ENCODE assay signal across 10 cellular contexts in the genomic region with DNA sequence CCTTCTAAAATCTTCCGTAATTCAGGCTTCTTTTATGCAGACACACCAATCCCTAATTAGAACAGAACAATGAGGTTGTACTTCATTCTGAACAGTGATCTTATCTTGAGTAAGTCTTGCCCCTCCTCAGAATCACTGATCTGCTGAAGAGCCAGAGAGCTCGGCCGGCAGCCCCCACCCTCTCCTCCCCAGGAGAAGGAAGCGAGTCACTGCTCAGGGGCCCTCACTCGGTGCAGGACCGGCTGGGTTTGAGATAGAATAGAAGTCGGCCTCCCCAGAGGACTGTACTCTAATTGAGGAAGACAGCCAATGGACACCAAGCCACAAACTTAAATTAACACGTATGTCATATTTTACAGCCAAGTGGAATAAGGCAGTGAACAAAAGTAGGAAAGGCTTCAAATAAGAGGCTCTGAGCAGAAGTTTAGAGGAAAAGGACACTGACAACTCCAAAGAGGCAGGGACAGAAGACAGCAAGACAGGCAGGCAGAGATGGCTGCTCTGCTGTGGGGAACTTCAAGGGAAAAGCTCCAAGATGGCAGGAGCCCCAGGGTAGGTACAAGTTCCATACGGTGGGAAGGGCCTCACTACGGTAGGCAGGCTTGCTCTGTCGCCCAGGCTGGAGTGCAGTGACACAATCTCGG. TPM values are rescaled to one million over a fixed set of nuclear protein-coding genes. Genes with fewer than 3 reads are reported as not detected.
DNase-seq lines count a peak whose midpoint lies in the region; ATAC-seq, FAIRE-seq and TF ChIP-seq lines count a peak whose summit lies in the region.
"Had no signal": no experiment of that assay in that cellular context is flagged by ENCODE, and none has a peak within 500 bp of the region (broad histone marks: within the 10 kb centered on the region; RNA-seq: fewer than 3 reads in every experiment).

No MANE protein-coding gene starts in this region.

- no peak overlapping the region for H2AFZ ChIP-seq in astrocyte (ENCODE audit: low read depth, low read length)

- H3K27ac Mint-ChIP-seq in CD8-positive, alpha-beta memory T cell = peak overlapping the region in 6 of 8 donors; percentile 5 to 70 (median 38)
- peak overlapping the region; percentile 32 to 87 (median 49) for H3K27ac Mint-ChIP-seq in IgD-negative memory B cell
- peak overlapping the region; percentile 73 for H3K27ac Mint-ChIP-seq in astrocyte (ENCODE audit: unreplicated experiment)
- H3K27ac Mint-ChIP-seq in naive B cell = peak overlapping the region; percentile 6 to 97 (median 88)

- no peak overlapping the region for H3K27ac ChIP-seq in CD8-positive, alpha-beta memory T cell (ENCODE audit: low read depth, low read length)
- no peak overlapping the region for H3K27ac ChIP-seq in astrocyte (ENCODE audit: low read depth, low read length)

- peaks cover 89 to 99% (median 96%) of the 10 kb centered on the region in 3 donors for H3K4me1 Mint-ChIP-seq in CD8-positive, alpha-beta memory T cell
- H3K4me1 Mint-ChIP-seq in IgD-negative memory B cell = peaks cover 68 to 80% (median 76%) of the 10 kb centered on the region in 3 donors
- peaks cover 40% of the 10 kb centered on the region for H3K4me1 Mint-ChIP-seq in astrocyte (ENCODE audit: low read depth, unreplicated experiment)
- H3K4me1 Mint-ChIP-seq in naive B cell = peaks cover 68 to 98% (median 89%) of the 10 kb centered on the region in 3 donors

- H3K79me2 ChIP-seq in astrocyte (ENCODE audit: insufficient read depth, low read length) = peaks cover 100% of the 10 kb centered on the region

- H3K4me2 ChIP-seq in astrocyte (ENCODE audit: low read length) = peak overlapping the region; percentile 51

- H4K20me1 ChIP-seq in astrocyte (ENCODE audit: insufficient read depth, low read length) = peaks cover 100% of the 10 kb centered on the region

- no peaks in the 10 kb centered on the region for H3K9me3 Mint-ChIP-seq in CD8-positive, alpha-beta memory T cell
- no peaks in the 10 kb centered on the region for H3K9me3 Mint-ChIP-seq in IgD-negative memory B cell
- no peaks in the 10 kb centered on the region for H3K9me3 Mint-ChIP-seq in astrocyte (ENCODE audit: unreplicated experiment)
- no peaks in the 10 kb centered on the region for H3K9me3 Mint-ChIP-seq in naive B cell

- H3K9ac ChIP-seq in astrocyte (ENCODE audit: low read length) = no peak overlapping the region

- CTCF ChIA-PET in CD8-positive, alpha-beta memory T cell (lab: Charles Lee) = interaction anchor here (1.2 to 1.4 kb wide), 4 partner anchors 10 to 392 kb away, joined by 3 to 5 read pairs (median 4); no protein-coding TSS in a partner anchor

- no peak for FAIRE-seq in astrocyte (lab: Jason Lieb, UNC)
- FAIRE-seq: kidney had no signal

- H3K36me3 ChIP-seq in CD8-positive, alpha-beta memory T cell (ENCODE audit: insufficient read depth, low read length) = no peaks in the 10 kb centered on the region
- no peaks in the 10 kb centered on the region for H3K36me3 ChIP-seq in astrocyte (ENCODE audit: insufficient read depth, low read length)

- peak overlapping the region in 4 of 7 donors; percentile 3 to 80 (median 44) for H3K4me3 Mint-ChIP-seq in CD8-positive, alpha-beta memory T cell
- peak overlapping the region in 3 of 4 donors; percentile 7 to 82 (median 80) for H3K4me3 Mint-ChIP-seq in IgD-negative memory B cell
- peak overlapping the region; percentile 29 for H3K4me3 Mint-ChIP-seq in astrocyte (ENCODE audit: unreplicated experiment)
- H3K4me3 Mint-ChIP-seq in naive B cell = peak overlapping the region; percentile 36 to 89 (median 76)

- H3K9me3 ChIP-seq in CD8-positive, alpha-beta memory T cell (ENCODE audit: low read length) = no peaks in the 10 kb centered on the region
- H3K9me3 ChIP-seq in astrocyte (ENCODE audit: insufficient read depth, low read depth, low read length) = no peaks in the 10 kb centered on the region

- ATAC-seq in naive B cell (ENCODE audit: low read depth in 2 of 2) (peak; percentile 49 to 54), GM18861 (IDR thresholded peaks at IDR 0.05; ENCODE audit: unreplicated experiment) (no peak), HG02642 (IDR thresholded peaks at IDR 0.05; ENCODE audit: poor library complexity, unreplicated experiment) (no peak), GM18858 (IDR thresholded peaks at IDR 0.05; ENCODE audit: unreplicated experiment) (no peak)

- peaks cover 90% of the 10 kb centered on the region for H3K4me1 ChIP-seq in CD8-positive, alpha-beta memory T cell (ENCODE audit: insufficient read depth, low read length)
- H3K4me1 ChIP-seq in astrocyte (ENCODE audit: insufficient read depth, low read length) = peaks cover 16% of the 10 kb centered on the region

- no peak overlapping the region for H3K4me3 ChIP-seq in CD8-positive, alpha-beta memory T cell (ENCODE audit: low read length)
- H3K4me3 ChIP-seq in astrocyte (ENCODE audit: insufficient read depth, low read depth, low read length) = no peak overlapping the region

- H3K27me3 Mint-ChIP-seq in CD8-positive, alpha-beta memory T cell = no peaks in the 10 kb centered on the region
- H3K27me3 Mint-ChIP-seq in IgD-negative memory B cell (peaks cover 2% of the 10 kb centered on the region), astrocyte (ENCODE audit: low read depth, unreplicated experiment) (no peaks in the 10 kb centered on the region), naive B cell (no peaks in the 10 kb centered on the region)

- H3K36me3 Mint-ChIP-seq in CD8-positive, alpha-beta memory T cell = peaks cover 0 to 13% (median 6%) of the 10 kb centered on the region in 3 donors
- H3K36me3 Mint-ChIP-seq in IgD-negative memory B cell (peaks cover 4% of the 10 kb centered on the region), astrocyte (ENCODE audit: low read depth, unreplicated experiment) (no peaks in the 10 kb centered on the region), naive B cell (no peaks in the 10 kb centered on the region)

- no peaks in the 10 kb centered on the region for H3K27me3 ChIP-seq in CD8-positive, alpha-beta memory T cell (ENCODE audit: insufficient read depth, low read length, poor library complexity, severe bottlenecking)
- H3K27me3 ChIP-seq in astrocyte (ENCODE audit: insufficient read depth, low read length) = no peaks in the 10 kb centered on the region

- TF ChIP-seq CTCF in astrocyte (IDR thresholded peaks at IDR 0.05; ENCODE audit: insufficient read depth, low read depth, low read length) = no peak

- no peak for DNase-seq in CD8-positive, alpha-beta memory T cell
- DNase-seq in astrocyte (ENCODE audit: low read depth) (no peak), naive B cell (peak; percentile 21)
- no peak for DNase-seq in effector CD8-positive, alpha-beta T cell (lab: John Stamatoyannopoulos, UW)
- DNase-seq: kidney, T-helper 1 cell had no signal

- POLR2A ChIA-PET in CD8-positive, alpha-beta memory T cell (lab: Charles Lee) = interaction anchor here (0.6 kb wide), 1 partner anchor 17 kb away, joined by 3 read pairs; no protein-coding TSS in a partner anchor

RNA-seq across cellular contexts. Expression of a gene that starts 18.6 kb away (rescaled TPM):
- 10 to 100 TPM; 48.8 to 51.1 TPM for total RNA-seq in CD8-positive, alpha-beta memory T cell
- polyA plus RNA-seq in CD8-positive, alpha-beta memory T cell = 15.5 TPM
- polyA plus RNA-seq in IgD-negative memory B cell (18.5 TPM), naive B cell (ENCODE audit: low read depth in 6 of 6) (10 to 100 TPM in 1 of 6 donors, 1 to 10 TPM in 5; 2.6 to 23.5 (median 7.2) TPM)
- total RNA-seq in astrocyte = 42.6 and 53.0 TPM in 2 replicates

Comparison
In these comparisons a context has a peak if more than half of its experiments do, and no peak if none do; other contexts are left out.
1. H3K4me3 Mint-ChIP-seq: peak in every context shown above with its lines; median percentile 80 in IgD-negative memory B cell; 76 in naive B cell; 44 in CD8-positive, alpha-beta memory T cell; 29 in astrocyte.
2. ATAC-seq: peak in naive B cell (2 of 2); none in GM18861 (single experiment), HG02642 (single experiment) and GM18858 (single experiment).
3. Peak in every context shown above with its lines, with median percentiles within 50 percentile points of each other: H3K27ac Mint-ChIP-seq.